ENCODE assay signal across 8 cellular contexts in the genomic region with DNA sequence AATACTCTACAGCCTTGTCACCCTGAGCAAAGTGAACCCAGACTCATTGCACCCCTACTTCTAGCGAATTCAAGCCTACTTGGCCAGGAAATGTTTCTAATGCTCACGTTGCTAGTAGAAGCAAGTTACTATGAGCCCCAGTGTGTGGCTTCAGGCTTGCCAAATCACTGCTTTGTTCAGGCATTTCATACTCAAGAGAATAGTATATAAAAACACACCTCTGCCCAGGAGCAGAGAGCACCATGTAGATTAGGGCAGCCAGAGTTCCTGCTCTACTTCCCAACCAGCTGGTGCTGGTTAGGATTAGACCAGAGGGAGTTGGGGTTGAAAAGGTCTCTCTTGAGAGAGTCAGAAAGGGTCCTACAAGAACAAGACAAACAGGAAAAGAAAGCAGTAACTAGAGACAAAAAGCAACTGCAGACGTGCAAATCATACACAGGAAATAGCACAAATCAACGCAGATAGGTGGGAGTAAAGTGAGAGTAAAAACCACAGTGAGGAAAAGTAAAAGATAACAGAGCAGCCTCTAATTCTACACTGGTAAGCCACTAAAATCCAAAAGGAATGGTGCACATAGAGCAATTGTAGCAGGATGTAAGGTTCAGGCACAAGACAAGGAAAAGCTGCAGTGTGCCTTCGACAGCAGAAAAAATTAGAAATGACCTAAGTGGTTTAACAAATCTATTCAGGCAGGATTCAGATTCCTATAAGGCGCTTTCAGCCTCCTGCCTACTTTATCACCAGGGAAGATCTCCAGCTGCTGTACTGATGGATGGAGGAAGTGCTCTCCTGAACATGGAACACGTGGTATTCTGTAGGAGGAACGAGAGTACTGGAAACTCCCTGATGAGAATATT. TPM values are rescaled to one million over a fixed set of nuclear protein-coding genes. Genes with fewer than 3 reads are reported as not detected.
A peak's percentile ranks its signal among the peaks of the same experiment; 100 is the strongest.
DNase-seq lines count a peak whose midpoint lies in the region; ATAC-seq and TF ChIP-seq lines count a peak whose summit lies in the region.

No MANE protein-coding gene starts in this region.

- POLR2A ChIA-PET in activated CD4-positive, alpha-beta memory T cell treated with anti-CD3 and anti-CD28 coated beads, Interleukin-2, amount 10 ng/mL, durations not matched to agents 7 days and 5 days (lab: Charles Lee), result interaction anchor here (0.9 to 1.6 kb wide), 2 partner anchors 28 to 79 kb away, joined by 3 to 4 read pairs; no protein-coding TSS in a partner anchor
- POLR2A ChIA-PET in PC-3 (lab: Charles Lee; ENCODE audit: unreplicated experiment), result no interaction called here

- no TSS peak for BruUV-seq in PC-3 (replicated peaks; lab: Mats Ljungman, UMichigan)

- peaks cover 41% of the 10 kb centered on the region for H3K4me1 Mint-ChIP-seq in activated CD4-positive, alpha-beta memory T cell treated with anti-CD3 and anti-CD28 coated beads, Interleukin-2, amount 10 ng/mL, durations not matched to agents 7 days and 5 days

- no peak overlapping the region for H3K27ac ChIP-seq in parathyroid adenoma
- no peak overlapping the region for H3K27ac ChIP-seq in PC-3 (ENCODE audit: low read length)

- no peak for TF ChIP-seq CTCF in parathyroid adenoma (IDR thresholded peaks at IDR 0.05)
- no peak for TF ChIP-seq CTCF in PC-3 (conservative IDR thresholded peaks at IDR 0.05; ENCODE audit: low read depth, low read length)

- H3K9ac ChIP-seq in parathyroid adenoma (no peak overlapping the region), PC-3 (ENCODE audit: low read length) (no peak overlapping the region)

- H3K4me2 ChIP-seq in parathyroid adenoma (ENCODE audit: low read length), result no peak overlapping the region
- H3K4me2 ChIP-seq in PC-3 (ENCODE audit: low read length), result no peak overlapping the region

- ATAC-seq in HG03045 (IDR thresholded peaks at IDR 0.05; ENCODE audit: unreplicated experiment) (peak; percentile 51), GM18520 (IDR thresholded peaks at IDR 0.05; ENCODE audit: unreplicated experiment) (no peak), PC-3 (no peak)

- intact Hi-C loops in PC-3 (cut with micrococcal nuclease), result no loop called here

- H3K4me3 Mint-ChIP-seq in activated CD4-positive, alpha-beta memory T cell treated with anti-CD3 and anti-CD28 coated beads, Interleukin-2, amount 10 ng/mL, durations not matched to agents 7 days and 5 days, result peak overlapping the region; percentile 51

- H2AFZ ChIP-seq in parathyroid adenoma, result peak overlapping the region; percentile 41
- no peak overlapping the region for H2AFZ ChIP-seq in PC-3 (ENCODE audit: low read length)

- DNase-seq in activated gamma-delta T cell treated with Interleukin-2 at 50 U/mL for 16 hours, result peak; percentile 4
- no peak for DNase-seq in activated gamma-delta T cell (lab: John Stamatoyannopoulos, UW)
- no peak for DNase-seq in activated CD4-positive, alpha-beta memory T cell treated with anti-CD3 and anti-CD28 coated beads, Interleukin-2, amount 10 ng/mL, durations not matched to agents 7 days and 5 days
- no peak for DNase-seq in NCI-H446 (lab: John Stamatoyannopoulos, UW)
- no peak for DNase-seq in PC-3

- H3K4me3 ChIP-seq in parathyroid adenoma (ENCODE audit: low read depth, low read length) (no peak overlapping the region), PC-3 (ENCODE audit: low read length) (no peak overlapping the region)

- no peaks in the 10 kb centered on the region for H3K27me3 Mint-ChIP-seq in activated CD4-positive, alpha-beta memory T cell treated with anti-CD3 and anti-CD28 coated beads, Interleukin-2, amount 10 ng/mL, durations not matched to agents 7 days and 5 days

- H3K36me3 ChIP-seq in parathyroid adenoma (ENCODE audit: control insufficient read depth, insufficient read depth, low read length) (no peaks in the 10 kb centered on the region), PC-3 (ENCODE audit: low read depth, low read length) (no peaks in the 10 kb centered on the region)

- no peaks in the 10 kb centered on the region for H3K79me2 ChIP-seq in parathyroid adenoma
- H3K79me2 ChIP-seq in PC-3 (ENCODE audit: low read length), result no peaks in the 10 kb centered on the region

- no peaks in the 10 kb centered on the region for H4K20me1 ChIP-seq in PC-3 (ENCODE audit: low read length)

- peaks cover 23% of the 10 kb centered on the region for H3K36me3 Mint-ChIP-seq in activated CD4-positive, alpha-beta memory T cell treated with anti-CD3 and anti-CD28 coated beads, Interleukin-2, amount 10 ng/mL, durations not matched to agents 7 days and 5 days (ENCODE audit: low read depth)

- no peaks in the 10 kb centered on the region for H3K9me3 ChIP-seq in parathyroid adenoma (ENCODE audit: control insufficient read depth, low read length)
- no peaks in the 10 kb centered on the region for H3K9me3 ChIP-seq in PC-3 (ENCODE audit: low read length)

- no peaks in the 10 kb centered on the region for H3F3A ChIP-seq in PC-3 (ENCODE audit: low read length, unreplicated experiment)

- H3K27me3 ChIP-seq in parathyroid adenoma (ENCODE audit: control insufficient read depth, insufficient read depth, low read length) (no peaks in the 10 kb centered on the region), PC-3 (ENCODE audit: low read length) (no peaks in the 10 kb centered on the region)

- peaks cover 15% of the 10 kb centered on the region for H3K9me3 Mint-ChIP-seq in activated CD4-positive, alpha-beta memory T cell treated with anti-CD3 and anti-CD28 coated beads, Interleukin-2, amount 10 ng/mL, durations not matched to agents 7 days and 5 days

- no peaks in the 10 kb centered on the region for H3K9me2 ChIP-seq in PC-3 (replicated peaks; ENCODE audit: low read length)

- H3K27ac Mint-ChIP-seq in activated CD4-positive, alpha-beta memory T cell treated with anti-CD3 and anti-CD28 coated beads, Interleukin-2, amount 10 ng/mL, durations not matched to agents 7 days and 5 days, result peak overlapping the region; percentile 89

- no peaks in the 10 kb centered on the region for H3K4me1 ChIP-seq in parathyroid adenoma
- H3K4me1 ChIP-seq in PC-3 (ENCODE audit: insufficient read depth, low read length), result no peaks in the 10 kb centered on the region

- CTCF ChIA-PET in activated CD4-positive, alpha-beta memory T cell treated with anti-CD3 and anti-CD28 coated beads, Interleukin-2, amount 10 ng/mL, durations not matched to agents 7 days and 5 days (lab: Charles Lee), result no interaction called here
- CTCF ChIA-PET in PC-3 (lab: Charles Lee), result no interaction called here

RNA-seq across cellular contexts. Expression of gene KIF2A, which starts 49.6 kb away (rescaled TPM):
- total RNA-seq in activated CD4-positive, alpha-beta memory T cell treated with anti-CD3 and anti-CD28 coated beads, Interleukin-2, amount 10 ng/mL, durations not matched to agents 7 days and 5 days, result 100 to 1,000 TPM; 250 to 251 TPM
- 19.0 and 26.4 TPM in 2 replicates for total RNA-seq in PC-3 (2014; rRNA removed)
